31 cellular contexts compared by ENCODE assay signal in genomic region chr4:159770969-159771368, GRCh38.
"Had no signal": no experiment of that assay in that cellular context is flagged by ENCODE, and none has a peak within 500 bp of the region (broad histone marks: within the 10 kb centered on the region; RNA-seq: fewer than 3 reads in every experiment).

No MANE protein-coding gene starts in this region.

- H3K27me3 ChIP-seq: left lung, neural progenitor cell, neutrophil, ovary, suprapubic skin, tibial artery, uterus had no signal

- H3K4me3 ChIP-seq: left lung, lower lobe of right lung, neural progenitor cell, ovary, skin epidermis, suprapubic skin, thoracic aorta, tibial artery, uterus had no signal

- H3K4me1 Mint-ChIP-seq: naive B cell; natural killer cell; nephron progenitor cell; stimulated activated effector memory CD8-positive, alpha-beta T cell treated with anti-CD3 and anti-CD28 coated beads, Interleukin-12 subunit alpha, Interleukin-12 subunit beta, amount 100 ng/mL, for 72 hours had no signal

- H3K27ac Mint-ChIP-seq: mesothelial cell of epicardium; naive B cell; natural killer cell; nephron progenitor cell; neural progenitor cell; progenitor cell of endocrine pancreas; stimulated activated effector memory CD8-positive, alpha-beta T cell treated with anti-CD3 and anti-CD28 coated beads, Interleukin-12 subunit alpha, Interleukin-12 subunit beta, amount 100 ng/mL, for 72 hours; stimulated activated naive CD8-positive, alpha-beta T cell treated with anti-CD3 and anti-CD28 coated beads, Interleukin-15, Interleukin-2, amounts not matched to agents 100 ng/mL and 50 ng/mL, for 24 hours; type B pancreatic cell had no signal

- H3K36me3 Mint-ChIP-seq: mesothelial cell of epicardium; naive B cell; natural killer cell; neural progenitor cell; stimulated activated effector memory CD8-positive, alpha-beta T cell treated with anti-CD3 and anti-CD28 coated beads, Interleukin-12 subunit alpha, Interleukin-12 subunit beta, amount 100 ng/mL, for 72 hours; type B pancreatic cell had no signal

- H3K9me3 Mint-ChIP-seq: nephron progenitor cell, type B pancreatic cell had no signal

- H3K27me3 Mint-ChIP-seq: naive B cell; progenitor cell of endocrine pancreas; stimulated activated naive CD8-positive, alpha-beta T cell treated with anti-CD3 and anti-CD28 coated beads, Interleukin-15, Interleukin-2, amounts not matched to agents 100 ng/mL and 50 ng/mL, for 24 hours had no signal

- H3K4me1 ChIP-seq: left lung, lower lobe of right lung, neural progenitor cell, suprapubic skin, tibial artery, uterus had no signal

- ATAC-seq: left colon; left lung; lower lobe of right lung; natural killer cell; right cardiac atrium; sciatic nerve; stimulated activated effector memory CD8-positive, alpha-beta T cell treated with anti-CD3 and anti-CD28 coated beads, Interleukin-12 subunit alpha, Interleukin-12 subunit beta, amount 100 ng/mL, for 72 hours had no signal

- H3K36me3 ChIP-seq: left lung, lower lobe of right lung, neural progenitor cell, neutrophil, ovary, suprapubic skin, thoracic aorta, tibial artery, uterus had no signal

- H3K4me3 Mint-ChIP-seq: mesothelial cell of epicardium; naive B cell; natural killer cell; nephron progenitor cell; neural progenitor cell; stimulated activated effector memory CD8-positive, alpha-beta T cell treated with anti-CD3 and anti-CD28 coated beads, Interleukin-12 subunit alpha, Interleukin-12 subunit beta, amount 100 ng/mL, for 72 hours; stimulated activated naive CD8-positive, alpha-beta T cell treated with anti-CD3 and anti-CD28 coated beads, Interleukin-15, Interleukin-2, amounts not matched to agents 100 ng/mL and 50 ng/mL, for 24 hours; type B pancreatic cell had no signal

- H3K27ac ChIP-seq: left lung, lower lobe of right lung, neural progenitor cell, neutrophil, ovary, skin epidermis, suprapubic skin, thoracic aorta, tibial artery, uterus had no signal

- DNase-seq: hippocampal formation; kidney glomerular epithelial cell; left colon; left lung; lower lobe of right lung; mesendoderm; naive B cell; natural killer cell; nephron progenitor cell; occipital lobe; ovary; retina; right cardiac atrium; stimulated activated CD4-positive, alpha-beta T cell treated with anti-CD3 and anti-CD28 coated beads, Interleukin-12 subunit alpha, Interleukin-12 subunit beta, amount 100 ng/mL, for 4 hours; stimulated activated CD4-positive, alpha-beta T cell treated with anti-CD3 and anti-CD28 coated beads, Interleukin-15, amount 100 ng/mL, for 24 hours; stimulated activated CD4-positive, alpha-beta T cell treated with anti-CD3 and anti-CD28 coated beads, Interleukin-2, amount 100 ng/mL, for 24 hours; stimulated activated CD4-positive, alpha-beta T cell treated with anti-CD3 and anti-CD28 coated beads, Interleukin-4, amount 100 ng/mL, for 24 hours; stimulated activated naive CD4-positive, alpha-beta T cell; tibial artery; uterus had no signal

- H3K9me3 ChIP-seq: left lung, lower lobe of right lung, neutrophil, ovary, suprapubic skin, thoracic aorta, tibial artery, uterus had no signal
